In the genomic region with DNA sequence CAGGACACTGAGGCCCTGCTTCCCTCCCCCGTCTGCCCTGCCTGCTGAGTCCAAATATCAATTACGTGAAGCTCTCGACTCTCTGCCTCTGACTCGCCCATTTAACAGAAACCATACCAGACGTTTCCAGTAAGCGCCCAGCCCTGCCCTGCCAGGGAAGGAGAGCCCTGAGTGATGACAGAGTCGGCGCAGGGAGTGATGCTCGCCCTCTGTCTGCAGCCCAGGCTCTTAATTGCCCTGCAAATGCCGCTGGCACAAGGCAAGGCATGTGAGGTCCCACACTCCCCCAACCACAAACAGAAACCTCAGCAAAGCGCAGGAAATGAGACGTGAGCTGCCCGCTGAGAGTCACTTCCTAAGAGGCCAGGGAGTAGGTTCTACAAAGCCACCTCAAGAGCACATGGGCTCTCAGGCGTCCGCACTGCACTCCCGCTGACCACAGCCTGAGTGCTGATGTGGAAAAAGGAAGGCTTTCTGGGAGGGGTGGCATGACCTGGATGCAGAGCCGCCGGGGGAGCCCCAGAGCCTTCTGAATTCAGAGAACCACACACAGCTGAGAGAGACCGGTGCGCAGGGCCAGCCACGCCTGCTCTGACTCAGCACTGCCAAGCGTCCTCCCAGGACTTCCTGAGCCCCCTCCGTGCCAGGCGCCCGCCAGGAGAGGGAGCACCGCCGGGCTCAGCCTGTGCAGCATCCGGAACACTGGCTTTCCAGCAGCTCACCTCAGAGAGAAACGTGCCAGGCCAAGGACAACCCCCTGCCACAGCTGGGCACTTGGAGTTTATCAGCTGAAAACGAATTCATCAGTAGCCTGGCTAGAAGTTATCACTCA, we compare ENCODE assay signal across 8 cellular contexts. TPM values are rescaled to one million over a fixed set of nuclear protein-coding genes. Genes with fewer than 3 reads are reported as not detected.
DNase-seq lines count a peak whose midpoint lies in the region; ATAC-seq and TF ChIP-seq lines count a peak whose summit lies in the region.

No MANE protein-coding gene starts in this region.

- no peaks in the 10 kb centered on the region for H4K20me1 ChIP-seq in neural cell (ENCODE audit: insufficient read depth)

- peaks cover 57% of the 10 kb centered on the region for H3K4me1 Mint-ChIP-seq in activated T-helper 2 cell treated with anti-CD3 and anti-CD28 coated beads, Interferon-gamma antibody, Interleukin-2, Interleukin-4, amounts not matched to agents 10 μg/mL and 5 μg/mL and 100 μg/mL, durations not matched to agents 14 hours and 24 hours and 36 hours (ENCODE audit: low read depth)
- H3K4me1 Mint-ChIP-seq in stimulated activated naive CD8-positive, alpha-beta T cell treated with anti-CD3 and anti-CD28 coated beads, Interleukin-15, Interleukin-2, amounts not matched to agents 100 ng/mL and 50 ng/mL, for 24 hours (ENCODE audit: low read depth): peaks cover 65% of the 10 kb centered on the region

- no peaks in the 10 kb centered on the region for H3K9me3 ChIP-seq in neural cell (ENCODE audit: low read length)

- peak overlapping the region; percentile 62 for H3K4me3 ChIP-seq in fibroblast of the aortic adventitia (ENCODE audit: low read depth, low read length)
- H3K4me3 ChIP-seq in neural cell (ENCODE audit: low read length): no peak overlapping the region

- TF ChIP-seq RAD21 in neural cell (conservative IDR thresholded peaks at IDR 0.05): no peak

- no peak overlapping the region for H3K4me2 ChIP-seq in neural cell (ENCODE audit: low read length)

- H3K9me3 Mint-ChIP-seq in activated T-helper 2 cell treated with anti-CD3 and anti-CD28 coated beads, Interferon-gamma antibody, Interleukin-2, Interleukin-4, amounts not matched to agents 10 μg/mL and 5 μg/mL and 100 μg/mL, durations not matched to agents 14 hours and 24 hours and 36 hours: no peaks in the 10 kb centered on the region
- H3K9me3 Mint-ChIP-seq in stimulated activated naive CD8-positive, alpha-beta T cell treated with anti-CD3 and anti-CD28 coated beads, Interleukin-15, Interleukin-2, amounts not matched to agents 100 ng/mL and 50 ng/mL, for 24 hours: no peaks in the 10 kb centered on the region

- peaks cover 14% of the 10 kb centered on the region for H3K27me3 Mint-ChIP-seq in activated T-helper 2 cell treated with anti-CD3 and anti-CD28 coated beads, Interferon-gamma antibody, Interleukin-2, Interleukin-4, amounts not matched to agents 10 μg/mL and 5 μg/mL and 100 μg/mL, durations not matched to agents 14 hours and 24 hours and 36 hours (ENCODE audit: low read depth)
- H3K27me3 Mint-ChIP-seq in stimulated activated naive CD8-positive, alpha-beta T cell treated with anti-CD3 and anti-CD28 coated beads, Interleukin-15, Interleukin-2, amounts not matched to agents 100 ng/mL and 50 ng/mL, for 24 hours: peaks cover 19% of the 10 kb centered on the region

- no peaks in the 10 kb centered on the region for H3K9me2 ChIP-seq in neural cell (ENCODE audit: insufficient read depth, low read length)

- H3K27me3 ChIP-seq in neural cell (ENCODE audit: insufficient read depth, low read depth, low read length): peaks cover 66% of the 10 kb centered on the region

- no peak overlapping the region for H3K9ac ChIP-seq in neural cell (ENCODE audit: low read length)

- no peaks in the 10 kb centered on the region for H3K36me3 ChIP-seq in neural cell (ENCODE audit: insufficient read depth, low read length)

- no peak overlapping the region for H3K27ac ChIP-seq in neural cell (ENCODE audit: low read length)

- no peaks in the 10 kb centered on the region for H3K79me2 ChIP-seq in neural cell (replicated peaks; ENCODE audit: insufficient read depth, low read length)

- DNase-seq in Caki2 (ENCODE audit: low read depth) (peak; percentile 97), HT-29 (ENCODE audit: low spot score) (peak; percentile 89), RPMI7951 (ENCODE audit: low read depth) (peak; percentile 99), fibroblast of the aortic adventitia (ENCODE audit: low read depth) (peak; percentile 85)
- DNase-seq in activated T-helper 2 cell treated with anti-CD3 and anti-CD28 coated beads, Interferon-gamma antibody, Interleukin-2, Interleukin-4, amounts not matched to agents 10 μg/mL and 5 μg/mL and 100 μg/mL, durations not matched to agents 14 hours and 24 hours and 36 hours (ENCODE audit: low spot score): peak; percentile 91

- peaks cover 5% of the 10 kb centered on the region for H3K36me3 Mint-ChIP-seq in activated T-helper 2 cell treated with anti-CD3 and anti-CD28 coated beads, Interferon-gamma antibody, Interleukin-2, Interleukin-4, amounts not matched to agents 10 μg/mL and 5 μg/mL and 100 μg/mL, durations not matched to agents 14 hours and 24 hours and 36 hours (ENCODE audit: low read depth)
- no peaks in the 10 kb centered on the region for H3K36me3 Mint-ChIP-seq in stimulated activated naive CD8-positive, alpha-beta T cell treated with anti-CD3 and anti-CD28 coated beads, Interleukin-15, Interleukin-2, amounts not matched to agents 100 ng/mL and 50 ng/mL, for 24 hours (ENCODE audit: low read depth)

- H2AFZ ChIP-seq in neural cell (ENCODE audit: low read depth, low read length): no peak overlapping the region

- no peaks in the 10 kb centered on the region for H3F3A ChIP-seq in neural cell (ENCODE audit: insufficient read depth, low read length, poor library complexity, severe bottlenecking)

- H3K4me3 Mint-ChIP-seq in activated T-helper 2 cell treated with anti-CD3 and anti-CD28 coated beads, Interferon-gamma antibody, Interleukin-2, Interleukin-4, amounts not matched to agents 10 μg/mL and 5 μg/mL and 100 μg/mL, durations not matched to agents 14 hours and 24 hours and 36 hours (ENCODE audit: low read depth): peak overlapping the region; percentile 74
- H3K4me3 Mint-ChIP-seq in stimulated activated naive CD8-positive, alpha-beta T cell treated with anti-CD3 and anti-CD28 coated beads, Interleukin-15, Interleukin-2, amounts not matched to agents 100 ng/mL and 50 ng/mL, for 24 hours: peak overlapping the region; percentile 62

- TF ChIP-seq EP300 in neural cell (conservative IDR thresholded peaks at IDR 0.05; ENCODE audit: poor library complexity, severe bottlenecking): no peak

- in situ Hi-C loops in Caki2 (cut with HindIII; ENCODE audit: low pct_unique_long_range_greater_than_20kb, low sequenced_read_pairs): no loop called here

- intact Hi-C loops in activated T-helper 2 cell treated with anti-CD3 and anti-CD28 coated beads, Interferon-gamma antibody, Interleukin-2, Interleukin-4, amounts not matched to agents 10 μg/mL and 5 μg/mL and 100 μg/mL, durations not matched to agents 14 hours and 24 hours and 36 hours (cut with micrococcal nuclease): loop anchor here (1.0 to 10.0 kb wide), 6 partner anchors 123 to 882 kb away; a partner anchor contains a TSS

- H3K27ac Mint-ChIP-seq in activated T-helper 2 cell treated with anti-CD3 and anti-CD28 coated beads, Interferon-gamma antibody, Interleukin-2, Interleukin-4, amounts not matched to agents 10 μg/mL and 5 μg/mL and 100 μg/mL, durations not matched to agents 14 hours and 24 hours and 36 hours: peak overlapping the region; percentile 96
- peak overlapping the region; percentile 92 for H3K27ac Mint-ChIP-seq in stimulated activated naive CD8-positive, alpha-beta T cell treated with anti-CD3 and anti-CD28 coated beads, Interleukin-15, Interleukin-2, amounts not matched to agents 100 ng/mL and 50 ng/mL, for 24 hours

- TF ChIP-seq CTCF in fibroblast of the aortic adventitia (IDR thresholded peaks at IDR 0.05; ENCODE audit: insufficient read depth, low read length) (peak; percentile 53), neural cell (IDR thresholded peaks at IDR 0.05; ENCODE audit: poor library complexity, severe bottlenecking) (peak; percentile 23)

- peak; percentile 50 for ATAC-seq in GM19455 (IDR thresholded peaks at IDR 0.05; ENCODE audit: unreplicated experiment)

TF ChIP-seq in neural cell, 6 proteins besides CTCF, POLR2A, EP300 and RAD21 (continues in another document):
- no peak for TF ChIP-seq TAF1 (IDR thresholded peaks at IDR 0.05; ENCODE audit: low read depth)

RNA-seq across cellular contexts. Expression of a gene that starts 5.3 kb away (rescaled TPM):
- 0.43 and 0.91 TPM in 2 replicates for total RNA-seq in Caki2 (2014; rRNA removed; shearing (Covaris generic); ENCODE audit: low replicate concordance)
- 0.26 and 2.0 TPM in 2 replicates for total RNA-seq in HT-29 (2014; rRNA removed; shearing (Covaris generic))
- 4.2 and 8.0 TPM in 2 replicates for total RNA-seq in RPMI7951 (2014; rRNA removed; shearing (Covaris generic))
- total RNA-seq in activated T-helper 2 cell treated with anti-CD3 and anti-CD28 coated beads, Interferon-gamma antibody, Interleukin-2, Interleukin-4, amounts not matched to agents 10 μg/mL and 5 μg/mL and 100 μg/mL, durations not matched to agents 14 hours and 24 hours and 36 hours: 10.0 and 11.9 TPM in 2 replicates
- 7.7 and 14.0 TPM in 2 replicates for total RNA-seq in fibroblast of the aortic adventitia (ENCODE audit: low replicate concordance)
- polyA plus RNA-seq in neural cell: 2.4 and 2.6 TPM in 2 replicates
- 5.0 and 5.8 TPM in 2 replicates for polyA minus RNA-seq in neural cell

RNA-seq across cellular contexts. Expression of a gene that starts 5.7 kb away (rescaled TPM):
- not detected in 2 replicates for total RNA-seq in Caki2 (2014; rRNA removed; shearing (Covaris generic); ENCODE audit: low replicate concordance)
- not detected in 2 replicates for total RNA-seq in HT-29 (2014; rRNA removed; shearing (Covaris generic))
- total RNA-seq in RPMI7951 (2014; rRNA removed; shearing (Covaris generic)): 0.96 TPM in 1 of 2 replicates, not detected in the other
- not detected in 2 replicates for total RNA-seq in activated T-helper 2 cell treated with anti-CD3 and anti-CD28 coated beads, Interferon-gamma antibody, Interleukin-2, Interleukin-4, amounts not matched to agents 10 μg/mL and 5 μg/mL and 100 μg/mL, durations not matched to agents 14 hours and 24 hours and 36 hours
- total RNA-seq in fibroblast of the aortic adventitia (ENCODE audit: low replicate concordance): not detected in 2 replicates
- not detected in 2 replicates for polyA plus RNA-seq in neural cell
- not detected in 2 replicates for polyA minus RNA-seq in neural cell

RNA-seq across cellular contexts. Expression of a gene that starts 55.8 kb away (rescaled TPM):
- total RNA-seq in Caki2 (2014; rRNA removed; shearing (Covaris generic); ENCODE audit: low replicate concordance): 53.0 and 72.8 TPM in 2 replicates
- 44.9 and 47.1 TPM in 2 replicates for total RNA-seq in HT-29 (2014; rRNA removed; shearing (Covaris generic))
- total RNA-seq in RPMI7951 (2014; rRNA removed; shearing (Covaris generic)): 42.4 and 58.2 TPM in 2 replicates
- 99.0 and 99.1 TPM in 2 replicates for total RNA-seq in activated T-helper 2 cell treated with anti-CD3 and anti-CD28 coated beads, Interferon-gamma antibody, Interleukin-2, Interleukin-4, amounts not matched to agents 10 μg/mL and 5 μg/mL and 100 μg/mL, durations not matched to agents 14 hours and 24 hours and 36 hours
- total RNA-seq in fibroblast of the aortic adventitia (ENCODE audit: low replicate concordance): 75.6 and 311 TPM in 2 replicates
- 48.2 and 67.9 TPM in 2 replicates for polyA plus RNA-seq in neural cell
- 78.9 and 81.7 TPM in 2 replicates for polyA minus RNA-seq in neural cell
